In the genomic region with DNA sequence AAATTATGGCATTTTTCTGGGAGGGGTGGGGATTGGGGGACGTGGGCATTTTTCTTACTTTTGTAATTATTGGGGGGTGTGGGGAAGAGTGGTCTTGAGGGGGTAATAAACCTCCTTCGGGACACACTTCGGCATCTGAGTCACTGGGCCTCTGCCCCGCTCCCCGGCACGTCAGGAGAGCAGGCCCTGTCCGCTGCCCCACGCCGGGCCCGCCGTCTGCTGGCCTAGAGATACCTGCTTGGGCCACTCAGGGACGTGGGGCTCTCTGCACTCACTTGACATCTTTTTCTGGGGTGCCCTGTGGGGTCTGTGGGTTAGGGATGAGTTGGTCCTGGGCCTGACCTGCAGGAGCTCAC, we compare ENCODE assay signal across 1 cellular context.
TF ChIP-seq lines count a peak whose summit lies in the region.

No MANE protein-coding gene starts in this region.

TF ChIP-seq in HCT116, 20 proteins besides CTCF, POLR2A, EP300 and RAD21 (continued from another document):
- no peak for TF ChIP-seq ATF3 (IDR thresholded peaks at IDR 0.05)
- TF ChIP-seq TCF7L2 (IDR thresholded peaks at IDR 0.05; ENCODE audit: borderline replicate concordance, extremely low read depth, insufficient read depth, insufficient read length), result no peak
